In genomic region chr11:46632502-46632901, GRCh38 we compare ENCODE assay signal across 24 cellular contexts. TPM values are rescaled to one million over a fixed set of nuclear protein-coding genes. Genes with fewer than 3 reads are reported as not detected.
A peak's percentile ranks its signal among the peaks of the same experiment; 100 is the strongest.
DNase-seq lines count a peak whose midpoint lies in the region; ATAC-seq and TF ChIP-seq lines count a peak whose summit lies in the region.
"Had no signal": no experiment of that assay in that cellular context is flagged by ENCODE, and none has a peak within 500 bp of the region (broad histone marks: within the 10 kb centered on the region; RNA-seq: fewer than 3 reads in every experiment).

No MANE protein-coding gene starts in this region.

- H3K9me3 Mint-ChIP-seq in activated T-cell treated with anti-CD3 and anti-CD28 coated beads, Interleukin-2, amount 50 U/mL, for 24 hours = no peaks in the 10 kb centered on the region
- H3K9me3 Mint-ChIP-seq in activated T-cell treated with anti-CD3 and anti-CD28 coated beads, Interleukin-2, amount 50 U/mL, for 72 hours = no peaks in the 10 kb centered on the region
- no peaks in the 10 kb centered on the region for H3K9me3 Mint-ChIP-seq in activated naive CD8-positive, alpha-beta T cell treated with anti-CD3 and anti-CD28 coated beads, Interleukin-2, amount 50 U/mL, for 24 hours
- H3K9me3 Mint-ChIP-seq in natural killer cell (no peaks in the 10 kb centered on the region), endodermal cell (no peaks in the 10 kb centered on the region)
- H3K9me3 Mint-ChIP-seq: HFFc6 had no signal

- no peak overlapping the region for H3K4me3 ChIP-seq in SK-N-MC
- H3K4me3 ChIP-seq in endodermal cell (ENCODE audit: low read length) = no peak overlapping the region
- H3K4me3 ChIP-seq: GM23248 had no signal

- 100% methylated on average over 1 of the region's 1 CpG for WGBS in endodermal cell (ENCODE audit: insufficient coverage in 1 of 2, insufficient read length in 1 of 2), 2 experiments

- H3K27ac Mint-ChIP-seq in activated T-cell treated with anti-CD3 and anti-CD28 coated beads, Interleukin-2, amount 50 U/mL, for 24 hours = peak overlapping the region; percentile 53
- H3K27ac Mint-ChIP-seq in activated T-cell treated with anti-CD3 and anti-CD28 coated beads, Interleukin-2, amount 50 U/mL, for 72 hours = no peak overlapping the region
- peak overlapping the region; percentile 44 for H3K27ac Mint-ChIP-seq in activated naive CD8-positive, alpha-beta T cell treated with anti-CD3 and anti-CD28 coated beads, Interleukin-2, amount 50 U/mL, for 24 hours
- H3K27ac Mint-ChIP-seq in natural killer cell = peak overlapping the region; percentile 52 to 55
- H3K27ac Mint-ChIP-seq in endodermal cell = no peak overlapping the region
- H3K27ac Mint-ChIP-seq: HFFc6 had no signal

- peaks cover 50% of the 10 kb centered on the region for H3K36me3 Mint-ChIP-seq in activated T-cell treated with anti-CD3 and anti-CD28 coated beads, Interleukin-2, amount 50 U/mL, for 24 hours (ENCODE audit: low read depth)
- peaks cover 1 to 7% of the 10 kb centered on the region in 2 donors for H3K36me3 Mint-ChIP-seq in activated T-cell treated with anti-CD3 and anti-CD28 coated beads, Interleukin-2, amount 50 U/mL, for 72 hours (ENCODE audit: insufficient read depth in 2 of 2)
- H3K36me3 Mint-ChIP-seq in activated naive CD8-positive, alpha-beta T cell treated with anti-CD3 and anti-CD28 coated beads, Interleukin-2, amount 50 U/mL, for 24 hours (ENCODE audit: low read depth) = peaks cover 14% of the 10 kb centered on the region
- peaks cover 7% of the 10 kb centered on the region for H3K36me3 Mint-ChIP-seq in natural killer cell
- peaks cover 51% of the 10 kb centered on the region for H3K36me3 Mint-ChIP-seq in endodermal cell (ENCODE audit: low read depth)

- no peaks in the 10 kb centered on the region for H3K9me3 ChIP-seq in SK-N-MC (ENCODE audit: low read depth, low read length)
- peaks cover 3% of the 10 kb centered on the region for H3K9me3 ChIP-seq in endodermal cell (ENCODE audit: control insufficient read depth, low read length)

- ATAC-seq in activated T-cell treated with anti-CD3 and anti-CD28 coated beads, Interleukin-2, amount 50 U/mL, for 72 hours (replicated peaks in 1 of 2) = no peak
- ATAC-seq in activated naive CD8-positive, alpha-beta T cell treated with anti-CD3 and anti-CD28 coated beads, Interleukin-2, amount 50 U/mL, for 24 hours = no peak
- peak in 2 of 3 donors; percentile 50 to 88 for ATAC-seq in natural killer cell
- ATAC-seq: PC-3 had no signal

- H3K36me3 ChIP-seq in SK-N-MC (ENCODE audit: insufficient read depth, low read length) = no peaks in the 10 kb centered on the region
- peaks cover 46% of the 10 kb centered on the region for H3K36me3 ChIP-seq in endodermal cell (ENCODE audit: control insufficient read depth, insufficient read depth, low read length)

- DNase-seq in activated T-cell treated with anti-CD3 and anti-CD28 coated beads, Interleukin-2, amount 50 U/mL, for 24 hours = no peak
- no peak for DNase-seq in activated T-cell treated with anti-CD3 and anti-CD28 coated beads, Interleukin-2, amount 50 U/mL, for 72 hours
- no peak for DNase-seq in SK-N-MC (ENCODE audit: low read depth, low spot score)
- no peak for DNase-seq in activated naive CD8-positive, alpha-beta T cell treated with anti-CD3 and anti-CD28 coated beads, Interleukin-2, amount 50 U/mL, for 24 hours
- DNase-seq in natural killer cell = no peak
- no peak for DNase-seq in endodermal cell
- no peak for DNase-seq in germinal center (ENCODE audit: low spot score)
- no peak for DNase-seq in NCI-H510A (lab: John Stamatoyannopoulos, UW)
- DNase-seq: 8988T, GM23248, H7, HFFc6, IMR-90, NCI-H1048, NCI-H1417, NCI-H1694, NCI-H2081, NCI-H2171 treated with DMSO at 0.1 percent for 48 hours, NCI-H524 treated with DMSO at 0.1 percent for 48 hours, NCI-H774, PC-3, Right ventricle myocardium superior, SW 1271 had no signal

- H3K27me3 Mint-ChIP-seq in activated T-cell treated with anti-CD3 and anti-CD28 coated beads, Interleukin-2, amount 50 U/mL, for 24 hours = no peaks in the 10 kb centered on the region
- H3K27me3 Mint-ChIP-seq in activated T-cell treated with anti-CD3 and anti-CD28 coated beads, Interleukin-2, amount 50 U/mL, for 72 hours (ENCODE audit: low read depth) = no peaks in the 10 kb centered on the region
- H3K27me3 Mint-ChIP-seq in activated naive CD8-positive, alpha-beta T cell treated with anti-CD3 and anti-CD28 coated beads, Interleukin-2, amount 50 U/mL, for 24 hours = no peaks in the 10 kb centered on the region
- H3K27me3 Mint-ChIP-seq in natural killer cell (ENCODE audit: low read depth in 2 of 2) (no peaks in the 10 kb centered on the region), endodermal cell (ENCODE audit: insufficient read depth) (no peaks in the 10 kb centered on the region)

- H3K9ac ChIP-seq in SK-N-MC (ENCODE audit: insufficient read length) = no peak overlapping the region
- H3K9ac ChIP-seq in endodermal cell (ENCODE audit: extremely low read depth, low read length, poor library complexity, severe bottlenecking) = no peak overlapping the region
- H3K9ac ChIP-seq: GM23248, KMS-11 had no signal

- no peak overlapping the region for H3K4me3 Mint-ChIP-seq in activated T-cell treated with anti-CD3 and anti-CD28 coated beads, Interleukin-2, amount 50 U/mL, for 24 hours
- no peak overlapping the region for H3K4me3 Mint-ChIP-seq in activated T-cell treated with anti-CD3 and anti-CD28 coated beads, Interleukin-2, amount 50 U/mL, for 72 hours
- no peak overlapping the region for H3K4me3 Mint-ChIP-seq in activated naive CD8-positive, alpha-beta T cell treated with anti-CD3 and anti-CD28 coated beads, Interleukin-2, amount 50 U/mL, for 24 hours
- H3K4me3 Mint-ChIP-seq in natural killer cell = no peak overlapping the region
- no peak overlapping the region for H3K4me3 Mint-ChIP-seq in endodermal cell
- H3K4me3 Mint-ChIP-seq: HFFc6 had no signal

- intact Hi-C loops in natural killer cell (cut with micrococcal nuclease) = no loop called here

- H3K27ac ChIP-seq in SK-N-MC (peak overlapping the region; percentile 64), endodermal cell (ENCODE audit: low read depth, low read length) (no peak overlapping the region)
- H3K27ac ChIP-seq: GM23248, KMS-11 had no signal

- no peaks in the 10 kb centered on the region for H3K4me1 ChIP-seq in endodermal cell (ENCODE audit: control insufficient read depth, insufficient read depth, low read length)

- TF ChIP-seq CTCF in natural killer cell (IDR thresholded peaks at IDR 0.05) = no peak
- TF ChIP-seq CTCF in endodermal cell (conservative IDR thresholded peaks at IDR 0.05) = no peak

- H3K27me3 ChIP-seq in endodermal cell (ENCODE audit: control insufficient read depth, insufficient read depth, low read length, poor library complexity, severe bottlenecking) = no peaks in the 10 kb centered on the region

- H3K4me1 Mint-ChIP-seq in activated T-cell treated with anti-CD3 and anti-CD28 coated beads, Interleukin-2, amount 50 U/mL, for 24 hours (ENCODE audit: low read depth) = peaks cover 10% of the 10 kb centered on the region
- no peaks in the 10 kb centered on the region for H3K4me1 Mint-ChIP-seq in activated T-cell treated with anti-CD3 and anti-CD28 coated beads, Interleukin-2, amount 50 U/mL, for 72 hours (ENCODE audit: low read depth)
- peaks cover 2% of the 10 kb centered on the region for H3K4me1 Mint-ChIP-seq in activated naive CD8-positive, alpha-beta T cell treated with anti-CD3 and anti-CD28 coated beads, Interleukin-2, amount 50 U/mL, for 24 hours
- peaks cover 15 to 25% of the 10 kb centered on the region in 2 donors for H3K4me1 Mint-ChIP-seq in natural killer cell
- peaks cover 8% of the 10 kb centered on the region for H3K4me1 Mint-ChIP-seq in endodermal cell

RNA-seq across cellular contexts. Expression of gene ATG13, which starts 15.1 kb away (rescaled TPM):
- 10 to 100 TPM; 75.6 to 77.7 TPM for total RNA-seq in activated T-cell treated with anti-CD3 and anti-CD28 coated beads, Interleukin-2, amount 50 U/mL, for 72 hours
- 100 to 1,000 TPM; 125 to 137 (median 132) TPM for total RNA-seq in natural killer cell
- total RNA-seq in endodermal cell = 100 to 1,000 TPM in 1 of 2 donors, 10 to 100 TPM in 1; 96.4 to 130 TPM
- 98.1 TPM for polyA plus RNA-seq in endodermal cell (2013, experiment 1 of 2)
- 88.1 TPM for polyA plus RNA-seq in endodermal cell (2013, experiment 2 of 2)

RNA-seq across cellular contexts. Expression of gene HARBI1, which starts 15.5 kb away (rescaled TPM):
- 1 to 10 TPM; 4.2 to 7.3 TPM for total RNA-seq in activated T-cell treated with anti-CD3 and anti-CD28 coated beads, Interleukin-2, amount 50 U/mL, for 72 hours
- total RNA-seq in natural killer cell (10 to 100 TPM in 2 of 3 donors, 1 to 10 TPM in 1; 9.9 to 16.8 (median 12.7) TPM), endodermal cell (1 to 10 TPM; 7.5 to 8.4 TPM)
- polyA plus RNA-seq in endodermal cell (2013, experiment 1 of 2) = 5.8 TPM
- polyA plus RNA-seq in endodermal cell (2013, experiment 2 of 2) = 4.7 TPM

RNA-seq across cellular contexts. Expression of gene AMBRA1, which starts 38.7 kb away (rescaled TPM):
- 10 to 100 TPM; 32.2 to 35.2 TPM for total RNA-seq in activated T-cell treated with anti-CD3 and anti-CD28 coated beads, Interleukin-2, amount 50 U/mL, for 72 hours
- total RNA-seq in natural killer cell (10 to 100 TPM; 41.3 to 52.7 (median 46.2) TPM), endodermal cell (10 to 100 TPM; 54.5 to 67.8 TPM)
- 22.4 TPM for polyA plus RNA-seq in endodermal cell (2013, experiment 1 of 2)
- polyA plus RNA-seq in endodermal cell (2013, experiment 2 of 2) = 22.5 TPM

Comparison
In these comparisons a context has a peak if more than half of its experiments do, and no peak if none do; other contexts are left out.
1. H3K27ac Mint-ChIP-seq: peak in activated T-cell treated with anti-CD3 and anti-CD28 coated beads, Interleukin-2, amount 50 U/mL, for 24 hours (single experiment), activated naive CD8-positive, alpha-beta T cell treated with anti-CD3 and anti-CD28 coated beads, Interleukin-2, amount 50 U/mL, for 24 hours (single experiment) and natural killer cell (2 of 2); none in activated T-cell treated with anti-CD3 and anti-CD28 coated beads, Interleukin-2, amount 50 U/mL, for 72 hours (single experiment) and endodermal cell (single experiment).
2. ATAC-seq: peak in natural killer cell (2 of 3); none in activated T-cell treated with anti-CD3 and anti-CD28 coated beads, Interleukin-2, amount 50 U/mL, for 72 hours (0 of 2) and activated naive CD8-positive, alpha-beta T cell treated with anti-CD3 and anti-CD28 coated beads, Interleukin-2, amount 50 U/mL, for 24 hours (single experiment).